Comparison of ENCODE assay signal across 18 cellular contexts in genomic region chr19:42531313-42531712, GRCh38. TPM values are rescaled to one million over a fixed set of nuclear protein-coding genes. Genes with fewer than 3 reads are reported as not detected.
DNase-seq lines count a peak whose midpoint lies in the region; ATAC-seq and TF ChIP-seq lines count a peak whose summit lies in the region.
"Had no signal": no experiment of that assay in that cellular context is flagged by ENCODE, and none has a peak within 500 bp of the region (broad histone marks: within the 10 kb centered on the region; RNA-seq: fewer than 3 reads in every experiment).

No MANE protein-coding gene starts in this region.

- no peaks in the 10 kb centered on the region for H4K20me1 ChIP-seq in PC-9 (ENCODE audit: insufficient read depth)

- no peaks in the 10 kb centered on the region for H3K36me3 ChIP-seq in PC-9 (ENCODE audit: low read depth)
- H3K36me3 ChIP-seq in brain microvascular endothelial cell (replicated peaks) = no peaks in the 10 kb centered on the region

- peaks cover 6% of the 10 kb centered on the region for H3K27me3 Mint-ChIP-seq in activated naive CD8-positive, alpha-beta T cell treated with anti-CD3 and anti-CD28 coated beads, Interleukin-2, amount 10 ng/mL, durations not matched to agents 7 days and 5 days
- H3K27me3 Mint-ChIP-seq in activated naive CD8-positive, alpha-beta T cell treated with anti-CD3 and anti-CD28 coated beads, Interleukin-2, amount 50 U/mL, for 24 hours = no peaks in the 10 kb centered on the region
- H3K27me3 Mint-ChIP-seq in type B pancreatic cell = no peaks in the 10 kb centered on the region
- H3K27me3 Mint-ChIP-seq: IgD-negative memory B cell had no signal

- peak overlapping the region; percentile 19 for H3K27ac Mint-ChIP-seq in activated naive CD8-positive, alpha-beta T cell treated with anti-CD3 and anti-CD28 coated beads, Interleukin-2, amount 10 ng/mL, durations not matched to agents 7 days and 5 days
- no peak overlapping the region for H3K27ac Mint-ChIP-seq in activated naive CD8-positive, alpha-beta T cell treated with anti-CD3 and anti-CD28 coated beads, Interleukin-2, amount 50 U/mL, for 24 hours
- H3K27ac Mint-ChIP-seq in type B pancreatic cell = no peak overlapping the region
- H3K27ac Mint-ChIP-seq: IgD-negative memory B cell had no signal

- H3K79me2 ChIP-seq in PC-9 (ENCODE audit: low read depth) = no peaks in the 10 kb centered on the region

- CTCF ChIA-PET in PC-9 (lab: Charles Lee) = interaction anchor here (1.2 kb wide), 1 partner anchor 17 kb away, joined by 3 read pairs; no protein-coding TSS in a partner anchor

- no peak overlapping the region for H3K4me3 ChIP-seq in PC-9
- no peak overlapping the region for H3K4me3 ChIP-seq in brain microvascular endothelial cell (ENCODE audit: low read depth, low read length)
- H3K4me3 ChIP-seq: BLaER1 treated with 17β-estradiol and CSF1 and Interleukin-3, amounts not matched to agents 10 nM and 100 nM had no signal

- H3K4me1 Mint-ChIP-seq in activated naive CD8-positive, alpha-beta T cell treated with anti-CD3 and anti-CD28 coated beads, Interleukin-2, amount 10 ng/mL, durations not matched to agents 7 days and 5 days = peaks cover 36% of the 10 kb centered on the region
- peaks cover 22% of the 10 kb centered on the region for H3K4me1 Mint-ChIP-seq in activated naive CD8-positive, alpha-beta T cell treated with anti-CD3 and anti-CD28 coated beads, Interleukin-2, amount 50 U/mL, for 24 hours
- peaks cover 10% of the 10 kb centered on the region for H3K4me1 Mint-ChIP-seq in type B pancreatic cell (ENCODE audit: unreplicated experiment)

- H3K9me3 Mint-ChIP-seq in activated naive CD8-positive, alpha-beta T cell treated with anti-CD3 and anti-CD28 coated beads, Interleukin-2, amount 10 ng/mL, durations not matched to agents 7 days and 5 days = no peaks in the 10 kb centered on the region
- no peaks in the 10 kb centered on the region for H3K9me3 Mint-ChIP-seq in activated naive CD8-positive, alpha-beta T cell treated with anti-CD3 and anti-CD28 coated beads, Interleukin-2, amount 50 U/mL, for 24 hours
- H3K9me3 Mint-ChIP-seq in type B pancreatic cell = no peaks in the 10 kb centered on the region
- H3K9me3 Mint-ChIP-seq: IgD-negative memory B cell had no signal

- no peak overlapping the region for H3K4me3 Mint-ChIP-seq in activated naive CD8-positive, alpha-beta T cell treated with anti-CD3 and anti-CD28 coated beads, Interleukin-2, amount 10 ng/mL, durations not matched to agents 7 days and 5 days
- H3K4me3 Mint-ChIP-seq in activated naive CD8-positive, alpha-beta T cell treated with anti-CD3 and anti-CD28 coated beads, Interleukin-2, amount 50 U/mL, for 24 hours = no peak overlapping the region
- H3K4me3 Mint-ChIP-seq in type B pancreatic cell = no peak overlapping the region
- H3K4me3 Mint-ChIP-seq: IgD-negative memory B cell had no signal

- H3K4me1 ChIP-seq in PC-9 (replicated peaks; ENCODE audit: insufficient read depth) = peaks cover 20% of the 10 kb centered on the region

- H2AFZ ChIP-seq in PC-9 = no peak overlapping the region

- intact Hi-C loops in PC-9 (cut with micrococcal nuclease; ENCODE audit: unreplicated experiment) = loop anchor here (10.0 kb wide), 1 partner anchor 427 kb away; no protein-coding TSS in a partner anchor

- ATAC-seq in activated naive CD8-positive, alpha-beta T cell treated with anti-CD3 and anti-CD28 coated beads, Interleukin-2, amount 10 ng/mL, durations not matched to agents 7 days and 5 days (ENCODE audit: low read depth) = no peak
- no peak for ATAC-seq in activated naive CD8-positive, alpha-beta T cell treated with anti-CD3 and anti-CD28 coated beads, Interleukin-2, amount 50 U/mL, for 24 hours

- BruUV-seq in PC-9 (replicated peaks; lab: Mats Ljungman, UMichigan) = no TSS peak

- no peak for DNase-seq in activated naive CD8-positive, alpha-beta T cell treated with anti-CD3 and anti-CD28 coated beads, Interleukin-2, amount 10 ng/mL, durations not matched to agents 7 days and 5 days
- DNase-seq in activated naive CD8-positive, alpha-beta T cell treated with anti-CD3 and anti-CD28 coated beads, Interleukin-2, amount 50 U/mL, for 24 hours = no peak
- DNase-seq in PC-9 (peak; percentile 35 to 92), islet precursor cell (peak; percentile 77), type B pancreatic cell (ENCODE audit: extremely low spot score, unreplicated experiment) (peak; percentile 48), NCI-H526 (lab: John Stamatoyannopoulos, UW) (no peak), brain microvascular endothelial cell (no peak)
- DNase-seq: DMS 273 treated with DMSO at 0.1 percent for 48 hours, EL, H7, NCI-H1417, NCI-H1930, NCI-H2171, SHP77 treated with DMSO at 0.1 percent for 48 hours had no signal

- H3K9me3 ChIP-seq in PC-9 (ENCODE audit: insufficient read depth, low read depth) = no peaks in the 10 kb centered on the region

- H3K27ac ChIP-seq in PC-9 (peak overlapping the region; percentile 27; the same call in 1 of the 2 replicates), brain microvascular endothelial cell (no peak overlapping the region)
- H3K27ac ChIP-seq: BLaER1 treated with 17β-estradiol and CSF1 and Interleukin-3, amounts not matched to agents 10 nM and 100 nM had no signal

- in situ Hi-C loops in brain microvascular endothelial cell (cut with HindIII; ENCODE audit: low pct_ligation_motif_present, low sequenced_read_pairs) = no loop called here

- H3K27me3 ChIP-seq in PC-9 (ENCODE audit: insufficient read depth, low read depth) (no peaks in the 10 kb centered on the region), brain microvascular endothelial cell (replicated peaks) (peaks cover 7% of the 10 kb centered on the region)

- POLR2A ChIA-PET in activated naive CD8-positive, alpha-beta T cell treated with anti-CD3 and anti-CD28 coated beads, Interleukin-2, amount 10 ng/mL, durations not matched to agents 7 days and 5 days (lab: Charles Lee) = interaction anchor here (0.9 kb wide), 1 partner anchor 80 kb away, joined by 3 read pairs; no protein-coding TSS in a partner anchor
- POLR2A ChIA-PET in PC-9 (lab: Charles Lee; ENCODE audit: unreplicated experiment) = interaction anchor here (0.6 kb wide), 1 partner anchor 81 kb away, joined by 3 read pairs; no protein-coding TSS in a partner anchor

- peaks cover 16% of the 10 kb centered on the region for H3K36me3 Mint-ChIP-seq in activated naive CD8-positive, alpha-beta T cell treated with anti-CD3 and anti-CD28 coated beads, Interleukin-2, amount 10 ng/mL, durations not matched to agents 7 days and 5 days
- no peaks in the 10 kb centered on the region for H3K36me3 Mint-ChIP-seq in activated naive CD8-positive, alpha-beta T cell treated with anti-CD3 and anti-CD28 coated beads, Interleukin-2, amount 50 U/mL, for 24 hours (ENCODE audit: low read depth)
- H3K36me3 Mint-ChIP-seq in type B pancreatic cell = no peaks in the 10 kb centered on the region
- H3K36me3 Mint-ChIP-seq: IgD-negative memory B cell had no signal

- H3K9me2 ChIP-seq in PC-9 (ENCODE audit: insufficient read depth) = no peaks in the 10 kb centered on the region

- TF ChIP-seq CTCF in PC-9 (conservative IDR thresholded peaks at IDR 0.05) (no peak), type B pancreatic cell (conservative IDR thresholded peaks at IDR 0.05) (no peak), brain microvascular endothelial cell (IDR thresholded peaks at IDR 0.05; ENCODE audit: low read depth, low read length, missing control alignments) (no peak)

- H3F3A ChIP-seq in PC-9 (ENCODE audit: insufficient read depth, low read depth) = peaks cover 18% of the 10 kb centered on the region; the same call in 1 of the 2 replicates

- H3K4me2 ChIP-seq in PC-9 = 0 out of 2 replicates have a peak overlapping the region, but pooled peaks have one; percentile 15
- H3K4me2 ChIP-seq: BLaER1 treated with 17β-estradiol and CSF1 and Interleukin-3, amounts not matched to agents 10 nM and 100 nM had no signal

RNA-seq across cellular contexts. Expression of gene CEACAM1, which starts 3.0 kb away (rescaled TPM):
- total RNA-seq in activated naive CD8-positive, alpha-beta T cell treated with anti-CD3 and anti-CD28 coated beads, Interleukin-2, amount 10 ng/mL, durations not matched to agents 7 days and 5 days = 10 to 100 TPM; 34.2 to 38.3 TPM
- total RNA-seq in PC-9 (2021) (0.53 and 1.6 TPM in 2 replicates), type B pancreatic cell (ENCODE audit: low replicate concordance) (19.1 and 28.8 TPM in 2 replicates)
- total RNA-seq: HT1080, LHCN-M2 had no signal

Comparison
In these comparisons a context has a peak if more than half of its experiments do, and no peak if none do; other contexts are left out.
1. DNase-seq: peak in PC-9 (2 of 2), islet precursor cell (single experiment) and type B pancreatic cell (single experiment); none in activated naive CD8-positive, alpha-beta T cell treated with anti-CD3 and anti-CD28 coated beads, Interleukin-2, amount 10 ng/mL, durations not matched to agents 7 days and 5 days (single experiment), activated naive CD8-positive, alpha-beta T cell treated with anti-CD3 and anti-CD28 coated beads, Interleukin-2, amount 50 U/mL, for 24 hours (single experiment), NCI-H526 (0 of 2) and brain microvascular endothelial cell (single experiment).